ENCODE assay signal across 20 cellular contexts in the genomic region with DNA sequence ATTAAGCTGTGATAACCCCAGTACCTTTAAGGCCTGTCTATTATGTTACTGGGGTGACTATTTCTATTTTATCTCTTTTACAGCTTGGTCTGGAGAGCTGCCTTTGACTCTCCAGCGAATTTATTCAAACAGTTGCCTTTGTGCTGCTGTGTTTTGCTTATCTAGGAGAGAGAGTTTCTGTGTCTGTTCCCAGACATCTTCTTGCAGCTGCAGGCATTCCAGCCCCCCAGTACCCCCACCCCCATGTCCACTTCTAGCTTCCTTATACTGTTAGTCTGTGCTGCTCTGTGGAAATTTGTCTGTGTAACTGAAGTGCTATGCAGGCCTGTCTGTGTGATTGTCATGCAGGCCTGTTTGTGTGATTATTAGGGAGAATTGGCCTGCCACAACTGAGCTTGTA.
DNase-seq lines count a peak whose midpoint lies in the region; ATAC-seq and TF ChIP-seq lines count a peak whose summit lies in the region.
"Had no signal": no experiment of that assay in that cellular context is flagged by ENCODE, and none has a peak within 500 bp of the region (broad histone marks: within the 10 kb centered on the region; RNA-seq: fewer than 3 reads in every experiment).

No MANE protein-coding gene starts in this region.

- H3K4me2 ChIP-seq in neural progenitor cell (no peak overlapping the region), GM23338 (no peak overlapping the region)
- H3K4me2 ChIP-seq: BLaER1 had no signal

- H4K20me1 ChIP-seq in neural progenitor cell (ENCODE audit: low read depth) (no peaks in the 10 kb centered on the region), GM23338 (replicated peaks; ENCODE audit: insufficient read depth) (no peaks in the 10 kb centered on the region)
- H4K20me1 ChIP-seq: BLaER1 had no signal

- BruUV-seq in Caco-2 (replicated peaks; lab: Mats Ljungman, UMichigan), result no TSS peak

- H3K9me2 ChIP-seq in GM23338 (ENCODE audit: insufficient read depth), result peaks cover 9% of the 10 kb centered on the region; the same call in 1 of the 2 replicates

- H3K9me3 ChIP-seq in Caco-2 (no peaks in the 10 kb centered on the region), neural progenitor cell (ENCODE audit: low read depth) (peaks cover 7% of the 10 kb centered on the region), MG63 (no peaks in the 10 kb centered on the region)

- no peak for TF ChIP-seq CTCF in Caco-2 (IDR thresholded peaks at IDR 0.05; ENCODE audit: insufficient read depth in 1 of 2, low read depth in 1 of 2, low read length in 1 of 2, severe bottlenecking in 1 of 2, unreplicated experiment in 1 of 2)
- TF ChIP-seq CTCF in neural progenitor cell (IDR thresholded peaks at IDR 0.05), result no peak
- no peak for TF ChIP-seq CTCF in GM23338 (conservative IDR thresholded peaks at IDR 0.05; ENCODE audit: low read depth in 2 of 2)

- H3K9ac ChIP-seq in neural progenitor cell, result no peak overlapping the region
- H3K9ac ChIP-seq: BLaER1 had no signal

- H3F3A ChIP-seq in neural progenitor cell (ENCODE audit: low read depth) (no peaks in the 10 kb centered on the region), GM23338 (replicated peaks; ENCODE audit: low read depth) (no peaks in the 10 kb centered on the region)

- ATAC-seq in HG03571 (IDR thresholded peaks at IDR 0.05; ENCODE audit: unreplicated experiment) (no peak), GM23338 (no peak)
- ATAC-seq: CD8-positive, alpha-beta T cell had no signal

- H3K36me3 ChIP-seq in Caco-2 (ENCODE audit: control insufficient read depth, insufficient read depth, low read length) (no peaks in the 10 kb centered on the region), neural progenitor cell (no peaks in the 10 kb centered on the region), MG63 (no peaks in the 10 kb centered on the region), GM23338 (ENCODE audit: insufficient read depth) (no peaks in the 10 kb centered on the region)
- H3K36me3 ChIP-seq: BLaER1 had no signal

- H3K27ac Mint-ChIP-seq in Caco-2 (ENCODE audit: unreplicated experiment) (no peak overlapping the region), neural progenitor cell (no peak overlapping the region), GM23338 (no peak overlapping the region)
- H3K27ac Mint-ChIP-seq: B cell; CD4-positive, CD25-positive, alpha-beta regulatory T cell; CD8-positive, alpha-beta T cell had no signal

- H3K27ac ChIP-seq in neural progenitor cell (no peak overlapping the region), GM23338 (ENCODE audit: low read depth) (no peak overlapping the region)
- H3K27ac ChIP-seq: 22Rv1, BLaER1, C4-2B had no signal

- H3K9me3 Mint-ChIP-seq in Caco-2 (ENCODE audit: unreplicated experiment), result peaks cover 18% of the 10 kb centered on the region
- peaks cover 20% of the 10 kb centered on the region for H3K9me3 Mint-ChIP-seq in neural progenitor cell
- H3K9me3 Mint-ChIP-seq in GM23338, result peaks cover 53% of the 10 kb centered on the region

- no peaks in the 10 kb centered on the region for H3K4me1 ChIP-seq in Caco-2
- no peaks in the 10 kb centered on the region for H3K4me1 ChIP-seq in neural progenitor cell
- no peaks in the 10 kb centered on the region for H3K4me1 ChIP-seq in GM23338 (ENCODE audit: insufficient read depth)
- H3K4me1 ChIP-seq: BLaER1 had no signal

- H3K4me1 Mint-ChIP-seq in Caco-2 (ENCODE audit: low read depth, unreplicated experiment) (peaks cover 6% of the 10 kb centered on the region), neural progenitor cell (no peaks in the 10 kb centered on the region), GM23338 (no peaks in the 10 kb centered on the region)
- H3K4me1 Mint-ChIP-seq: B cell; CD4-positive, CD25-positive, alpha-beta regulatory T cell had no signal

- intact Hi-C loops in Caco-2 (cut with micrococcal nuclease; ENCODE audit: unreplicated experiment), result no loop called here

- H2AFZ ChIP-seq in neural progenitor cell (replicated peaks) (peak overlapping the region; percentile 34), GM23338 (no peak overlapping the region)

- no peaks in the 10 kb centered on the region for H3K79me2 ChIP-seq in neural progenitor cell (ENCODE audit: low read depth)
- H3K79me2 ChIP-seq in GM23338 (replicated peaks; ENCODE audit: insufficient read depth), result no peaks in the 10 kb centered on the region

- POLR2A ChIA-PET in Caco-2 (lab: Charles Lee), result no interaction called here

- H3K27me3 ChIP-seq in Caco-2 (replicated peaks; ENCODE audit: control insufficient read depth, insufficient read depth, low read length) (no peaks in the 10 kb centered on the region), neural progenitor cell (no peaks in the 10 kb centered on the region), MG63 (no peaks in the 10 kb centered on the region), GM23338 (ENCODE audit: insufficient read depth) (no peaks in the 10 kb centered on the region)
- H3K27me3 ChIP-seq: BLaER1 had no signal

- H3K4me3 ChIP-seq in Caco-2 (ENCODE audit: low read depth, low read length), result no peak overlapping the region
- H3K4me3 ChIP-seq in neural progenitor cell, result no peak overlapping the region
- no peak overlapping the region for H3K4me3 ChIP-seq in MG63
- no peak overlapping the region for H3K4me3 ChIP-seq in GM23338
- H3K4me3 ChIP-seq: BLaER1 had no signal

- CTCF ChIA-PET in Caco-2 (lab: Charles Lee), result no interaction called here

- H3K36me3 Mint-ChIP-seq in Caco-2 (ENCODE audit: insufficient read depth, unreplicated experiment) (no peaks in the 10 kb centered on the region), neural progenitor cell (no peaks in the 10 kb centered on the region), GM23338 (ENCODE audit: low read depth) (peaks cover 7% of the 10 kb centered on the region; the same call in 2 of the 3 replicates)
- H3K36me3 Mint-ChIP-seq: CD4-positive, CD25-positive, alpha-beta regulatory T cell; CD8-positive, alpha-beta T cell had no signal

- H3K4me3 Mint-ChIP-seq in Caco-2 (ENCODE audit: unreplicated experiment), result no peak overlapping the region
- no peak overlapping the region for H3K4me3 Mint-ChIP-seq in neural progenitor cell
- no peak overlapping the region for H3K4me3 Mint-ChIP-seq in GM23338
- H3K4me3 Mint-ChIP-seq: B cell; CD4-positive, CD25-positive, alpha-beta regulatory T cell; CD8-positive, alpha-beta T cell had no signal

- peak; percentile 10 for DNase-seq in NCI-H146 (lab: John Stamatoyannopoulos, UW)
- no peak for DNase-seq in NCI-H146 treated with DMSO at 0.1 percent for 48 hours (lab: John Stamatoyannopoulos, UW; ENCODE audit: unreplicated experiment)
- DNase-seq in Caco-2, result peak; percentile 10 to 39
- peak; percentile 80 for DNase-seq in islet precursor cell
- DNase-seq in neural progenitor cell (ENCODE audit: low spot score), result no peak
- DNase-seq in MG63, result no peak
- DNase-seq in GM23338 (ENCODE audit: low spot score), result no peak
- DNase-seq: CD4-positive, CD25-positive, alpha-beta regulatory T cell; CD8-positive, alpha-beta T cell; DMS 273 treated with DMSO at 0.1 percent for 48 hours; DMS79; EL; GF-D8; H7; HCEC 1CT had no signal

- no peaks in the 10 kb centered on the region for H3K27me3 Mint-ChIP-seq in Caco-2 (ENCODE audit: insufficient read depth, unreplicated experiment)
- H3K27me3 Mint-ChIP-seq in neural progenitor cell (ENCODE audit: insufficient read depth, low read depth), result no peaks in the 10 kb centered on the region
- no peaks in the 10 kb centered on the region for H3K27me3 Mint-ChIP-seq in GM23338 (ENCODE audit: insufficient read depth, low read depth, poor library complexity)
- H3K27me3 Mint-ChIP-seq: B cell; CD4-positive, CD25-positive, alpha-beta regulatory T cell had no signal

Comparison
In these comparisons a context has a peak if more than half of its experiments do, and no peak if none do; other contexts are left out.
1. DNase-seq: peak in NCI-H146 (single experiment), Caco-2 (2 of 2) and islet precursor cell (single experiment); none in NCI-H146 treated with DMSO at 0.1 percent for 48 hours (single experiment), neural progenitor cell (single experiment), MG63 (single experiment) and GM23338 (single experiment).